Comparison of ENCODE assay signal across 8 cellular contexts in genomic region chr1:87329756-87330200, GRCh38. TPM values are rescaled to one million over a fixed set of nuclear protein-coding genes. Genes with fewer than 3 reads are reported as not detected.
A peak's percentile ranks its signal among the peaks of the same experiment; 100 is the strongest.
DNase-seq lines count a peak whose midpoint lies in the region; ATAC-seq, FAIRE-seq and TF ChIP-seq lines count a peak whose summit lies in the region.

No MANE protein-coding gene starts in this region.

- TSS peak; percentile 76 for BruUV-seq in Caco-2 (replicated peaks; lab: Mats Ljungman, UMichigan)

- peak overlapping the region; percentile 62 for H3K4me3 ChIP-seq in Caco-2 (ENCODE audit: low read depth, low read length)
- peak overlapping the region; percentile 75 for H3K4me3 ChIP-seq in Jurkat, Clone E6-1 (ENCODE audit: low read length)
- H3K4me3 ChIP-seq in iPS DF 6.9 (ENCODE audit: low read length) = peak overlapping the region; percentile 92
- peak overlapping the region; percentile 89 to 91 for H3K4me3 ChIP-seq in small intestine (ENCODE audit: low read depth in 1 of 2, low read length in 2 of 2)

- no peaks in the 10 kb centered on the region for H3K4me1 Mint-ChIP-seq in Caco-2 (ENCODE audit: low read depth, unreplicated experiment)
- H3K4me1 Mint-ChIP-seq in activated T-helper 2 cell treated with anti-CD3 and anti-CD28 coated beads, Interferon-gamma antibody, Interleukin-2, Interleukin-4, amounts not matched to agents 10 μg/mL and 5 μg/mL and 100 μg/mL, durations not matched to agents 14 hours and 24 hours and 36 hours (ENCODE audit: low read depth) = peaks cover 44% of the 10 kb centered on the region

- H3K27ac Mint-ChIP-seq in Caco-2 (ENCODE audit: unreplicated experiment) = peak overlapping the region; percentile 87
- peak overlapping the region; percentile 85 for H3K27ac Mint-ChIP-seq in activated T-helper 2 cell treated with anti-CD3 and anti-CD28 coated beads, Interferon-gamma antibody, Interleukin-2, Interleukin-4, amounts not matched to agents 10 μg/mL and 5 μg/mL and 100 μg/mL, durations not matched to agents 14 hours and 24 hours and 36 hours

- H3K4me3 Mint-ChIP-seq in Caco-2 (ENCODE audit: unreplicated experiment) = peak overlapping the region; percentile 94
- peak overlapping the region; percentile 92 for H3K4me3 Mint-ChIP-seq in activated T-helper 2 cell treated with anti-CD3 and anti-CD28 coated beads, Interferon-gamma antibody, Interleukin-2, Interleukin-4, amounts not matched to agents 10 μg/mL and 5 μg/mL and 100 μg/mL, durations not matched to agents 14 hours and 24 hours and 36 hours (ENCODE audit: low read depth)

- POLR2A ChIA-PET in Caco-2 (lab: Charles Lee) = no interaction called here

- H3K36me3 ChIP-seq in Caco-2 (ENCODE audit: control insufficient read depth, insufficient read depth, low read length) = no peaks in the 10 kb centered on the region
- no peaks in the 10 kb centered on the region; the same call in 1 of the 2 replicates for H3K36me3 ChIP-seq in iPS DF 6.9 (ENCODE audit: control insufficient read depth, insufficient read depth, low read length)
- H3K36me3 ChIP-seq in small intestine (ENCODE audit: control insufficient read depth in 2 of 2, insufficient read depth in 2 of 2, low read length in 2 of 2) = no peaks in the 10 kb centered on the region

- CTCF ChIA-PET in Caco-2 (lab: Charles Lee) = interaction anchor here (0.5 to 0.7 kb wide), 2 partner anchors 467 to 732 kb away, joined by 3 to 4 read pairs; no protein-coding TSS in a partner anchor

- no peak for FAIRE-seq in small intestine (lab: Jason Lieb, UNC)

- no peak overlapping the region for H3K27ac ChIP-seq in iPS DF 6.9 (ENCODE audit: low read length)
- peak overlapping the region; percentile 92 to 98 for H3K27ac ChIP-seq in small intestine (ENCODE audit: low read depth in 1 of 2, low read length in 1 of 2)

- no peaks in the 10 kb centered on the region for H3K27me3 ChIP-seq in Caco-2 (replicated peaks; ENCODE audit: control insufficient read depth, insufficient read depth, low read length)
- H3K27me3 ChIP-seq in iPS DF 6.9 (ENCODE audit: control insufficient read depth, insufficient read depth, low read length) = no peaks in the 10 kb centered on the region
- H3K27me3 ChIP-seq in small intestine (ENCODE audit: control insufficient read depth in 2 of 2, insufficient read depth in 2 of 2, low read length in 2 of 2) = no peaks in the 10 kb centered on the region

- DNase-seq in Caco-2 (no peak), iPS DF 6.9 (ENCODE audit: low read depth, low spot score) (no peak), small intestine (no peak), posterior vena cava (ENCODE audit: low spot score) (no peak)
- DNase-seq in Jurkat, Clone E6-1 (ENCODE audit: low read depth, low spot score) = no peak
- no peak for DNase-seq in activated T-helper 2 cell treated with anti-CD3 and anti-CD28 coated beads, Interferon-gamma antibody, Interleukin-2, Interleukin-4, amounts not matched to agents 10 μg/mL and 5 μg/mL and 100 μg/mL, durations not matched to agents 14 hours and 24 hours and 36 hours (ENCODE audit: low spot score)
- no peak for DNase-seq in stimulated activated CD4-positive, alpha-beta T cell treated with anti-CD3 and anti-CD28 coated beads, Interleukin-1b, Interleukin-23, amount 100 ng/mL, for 48 hours

- ATAC-seq in GM21717 (IDR thresholded peaks at IDR 0.05; ENCODE audit: unreplicated experiment) = no peak

- H3K27me3 Mint-ChIP-seq in Caco-2 (ENCODE audit: insufficient read depth, unreplicated experiment) = no peaks in the 10 kb centered on the region
- H3K27me3 Mint-ChIP-seq in activated T-helper 2 cell treated with anti-CD3 and anti-CD28 coated beads, Interferon-gamma antibody, Interleukin-2, Interleukin-4, amounts not matched to agents 10 μg/mL and 5 μg/mL and 100 μg/mL, durations not matched to agents 14 hours and 24 hours and 36 hours (ENCODE audit: low read depth) = peaks cover 27% of the 10 kb centered on the region

- H3K9me3 ChIP-seq in Caco-2 (no peaks in the 10 kb centered on the region), iPS DF 6.9 (ENCODE audit: control insufficient read depth, insufficient read depth, low read length) (no peaks in the 10 kb centered on the region), small intestine (ENCODE audit: control insufficient read depth, low read depth) (no peaks in the 10 kb centered on the region)

- H3K36me3 Mint-ChIP-seq in Caco-2 (ENCODE audit: insufficient read depth, unreplicated experiment) = peaks cover 47% of the 10 kb centered on the region
- peaks cover 18% of the 10 kb centered on the region for H3K36me3 Mint-ChIP-seq in activated T-helper 2 cell treated with anti-CD3 and anti-CD28 coated beads, Interferon-gamma antibody, Interleukin-2, Interleukin-4, amounts not matched to agents 10 μg/mL and 5 μg/mL and 100 μg/mL, durations not matched to agents 14 hours and 24 hours and 36 hours (ENCODE audit: low read depth)

- WGBS in iPS DF 6.9 (ENCODE audit: insufficient coverage, insufficient read length) = no CpG with 5 or more reads among the region's 5 CpGs
- 1% methylated on average over 5 of the region's 5 CpGs for WGBS in small intestine, 3 donors

- intact Hi-C loops in Caco-2 (cut with micrococcal nuclease; ENCODE audit: unreplicated experiment) (loop anchor here (5.0 to 10.0 kb wide), 3 partner anchors 283 to 845 kb away; no protein-coding TSS in a partner anchor), posterior vena cava (cut with DNase I) (loop anchor here (5.0 to 10.0 kb wide), 3 partner anchors 158 to 735 kb away; no protein-coding TSS in a partner anchor)
- intact Hi-C loops in activated T-helper 2 cell treated with anti-CD3 and anti-CD28 coated beads, Interferon-gamma antibody, Interleukin-2, Interleukin-4, amounts not matched to agents 10 μg/mL and 5 μg/mL and 100 μg/mL, durations not matched to agents 14 hours and 24 hours and 36 hours (cut with micrococcal nuclease) = loop anchor here (1.0 to 10.0 kb wide), 5 partner anchors 75 to 1355 kb away; partner anchors contain the start of genes PKN2 and SH3GLB1

- H3K9me3 Mint-ChIP-seq in Caco-2 (ENCODE audit: unreplicated experiment) = no peaks in the 10 kb centered on the region
- H3K9me3 Mint-ChIP-seq in activated T-helper 2 cell treated with anti-CD3 and anti-CD28 coated beads, Interferon-gamma antibody, Interleukin-2, Interleukin-4, amounts not matched to agents 10 μg/mL and 5 μg/mL and 100 μg/mL, durations not matched to agents 14 hours and 24 hours and 36 hours = no peaks in the 10 kb centered on the region

- no peak for TF ChIP-seq CTCF in Caco-2 (IDR thresholded peaks at IDR 0.05; ENCODE audit: insufficient read depth in 1 of 2, low read depth in 1 of 2, low read length in 1 of 2, severe bottlenecking in 1 of 2, unreplicated experiment in 1 of 2)

- H3K4me1 ChIP-seq in Caco-2 = 0 out of 2 replicates have a peak, but pooled peaks cover 4% of the 10 kb centered on the region
- H3K4me1 ChIP-seq in iPS DF 6.9 (ENCODE audit: control insufficient read depth, insufficient read depth, low read length) = peaks cover 2% of the 10 kb centered on the region; the same call in 1 of the 2 replicates
- H3K4me1 ChIP-seq in small intestine (ENCODE audit: control insufficient read depth in 2 of 2, insufficient read depth in 1 of 2, low read depth in 1 of 2, low read length in 1 of 2) = peaks cover 7 to 10% of the 10 kb centered on the region in 2 donors

RNA-seq across cellular contexts. Expression of gene LMO4, which starts 1.1 kb away (rescaled TPM):
- 50.4 and 53.8 TPM in 2 replicates for total RNA-seq in Caco-2 (2022)
- polyA plus RNA-seq in Jurkat, Clone E6-1 (2012; ENCODE audit: insufficient read depth, insufficient read length) = 61.9 TPM
- total RNA-seq in activated T-helper 2 cell treated with anti-CD3 and anti-CD28 coated beads, Interferon-gamma antibody, Interleukin-2, Interleukin-4, amounts not matched to agents 10 μg/mL and 5 μg/mL and 100 μg/mL, durations not matched to agents 14 hours and 24 hours and 36 hours = 20.9 and 21.7 TPM in 2 replicates
- 100 to 1,000 TPM in 2 of 3 donors, 10 to 100 TPM in 1; 66.4 to 162 (median 119) TPM for polyA plus RNA-seq in small intestine
- total RNA-seq in posterior vena cava = 10 to 100 TPM; 56.7 to 64.4 TPM
